13 cellular contexts compared by ENCODE assay signal in the genomic region with DNA sequence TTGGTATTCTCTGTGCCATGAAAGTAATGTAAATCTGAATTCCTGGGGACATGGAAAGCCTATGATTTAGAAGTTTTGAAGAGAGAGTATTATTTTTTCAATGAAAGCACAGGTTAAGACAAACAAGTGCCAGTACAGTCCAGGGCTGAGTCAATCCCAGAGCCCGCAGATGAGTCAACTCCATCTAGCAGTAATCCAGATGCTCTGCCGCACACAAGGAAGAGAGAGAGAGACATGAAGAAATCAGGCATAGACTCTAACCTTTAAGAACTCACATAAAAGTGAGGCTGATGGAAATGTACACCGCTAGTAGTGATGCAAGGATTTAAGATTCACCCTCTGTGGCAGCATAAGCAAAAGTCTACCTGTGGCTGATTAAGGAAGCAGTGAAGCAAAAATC.
DNase-seq lines count a peak whose midpoint lies in the region; ATAC-seq, FAIRE-seq and TF ChIP-seq lines count a peak whose summit lies in the region.
"Had no signal": no experiment of that assay in that cellular context is flagged by ENCODE, and none has a peak within 500 bp of the region (broad histone marks: within the 10 kb centered on the region; RNA-seq: fewer than 3 reads in every experiment).

No MANE protein-coding gene starts in this region.

- ATAC-seq in Right ventricle myocardium inferior: peak; percentile 52
- ATAC-seq in SK-N-SH treated with all-trans-retinoic acid at 6 μM for 48 hours: peak; percentile 87

- H3K27me3 ChIP-seq in left ventricle myocardium inferior (ENCODE audit: low read depth): no peaks in the 10 kb centered on the region
- H3K27me3 ChIP-seq: ascending aorta, BLaER1 had no signal

- no peak overlapping the region for H3K27ac ChIP-seq in left ventricle myocardium inferior (replicated peaks)
- H3K27ac ChIP-seq: ascending aorta, BLaER1 had no signal

- intact Hi-C loops in Right ventricle myocardium inferior (cut with DNase I): loop anchor here (2.0 to 10.0 kb wide), 3 partner anchors 114 to 1008 kb away; no protein-coding TSS in a partner anchor
- intact Hi-C loops in left ventricle myocardium inferior (cut with micrococcal nuclease): no loop called here

- H3K4me3 ChIP-seq in left ventricle myocardium inferior (no peak overlapping the region), foreskin fibroblast (ENCODE audit: low read depth in 1 of 2, low read length in 2 of 2) (no peak overlapping the region)
- H3K4me3 ChIP-seq: ascending aorta, BLaER1 had no signal

- FAIRE-seq in urothelium cell line (lab: Jason Lieb, UNC): no peak

- no peaks in the 10 kb centered on the region for H3K36me3 ChIP-seq in left ventricle myocardium inferior
- H3K36me3 ChIP-seq: ascending aorta, BLaER1 had no signal

- no peak for DNase-seq in Right ventricle myocardium inferior (ENCODE audit: missing footprints)
- DNase-seq in left ventricle myocardium inferior: no peak
- peak; percentile 95 to 97 for DNase-seq in foreskin fibroblast
- peak; percentile 82 for DNase-seq in urothelium cell line (ENCODE audit: low spot score)
- DNase-seq in NCI-H524 (lab: John Stamatoyannopoulos, UW): no peak
- no peak for DNase-seq in NCI-H526 (lab: John Stamatoyannopoulos, UW)
- no peak for DNase-seq in NCI-H510A (lab: John Stamatoyannopoulos, UW)
- DNase-seq: activated CD4-positive, alpha-beta memory T cell treated with anti-CD3 and anti-CD28 coated beads for 36 hours; H7; NK-92 treated with Interleukin-12 subunit alpha and Interleukin-12 subunit beta, amount 100 ng/mL, for 24 hours had no signal

- TF ChIP-seq CTCF in left ventricle myocardium inferior (IDR thresholded peaks at IDR 0.05; ENCODE audit: borderline replicate concordance) (no peak), foreskin fibroblast (IDR thresholded peaks at IDR 0.05; ENCODE audit: low read depth, low read length) (no peak)

- peaks cover 38% of the 10 kb centered on the region for H3K4me1 ChIP-seq in left ventricle myocardium inferior
- H3K4me1 ChIP-seq: BLaER1 had no signal

- peaks cover under 1% of the 10 kb centered on the region for H3K9me3 ChIP-seq in left ventricle myocardium inferior (replicated peaks)
- H3K9me3 ChIP-seq: ascending aorta, BLaER1 had no signal

TF ChIP-seq in SK-N-SH treated with all-trans-retinoic acid at 6 μM for 48 hours, 23 proteins besides CTCF, POLR2A, EP300 and RAD21:
- TF ChIP-seq TOX (CRISPR knock-in tag; IDR thresholded peaks at IDR 0.05; ENCODE audit: borderline replicate concordance) (peak; percentile 51; the same call in 1 of the 2 replicates), RARB (CRISPR knock-in tag; IDR thresholded peaks at IDR 0.05) (no peak)
- TF ChIP-seq, protein P1, sequence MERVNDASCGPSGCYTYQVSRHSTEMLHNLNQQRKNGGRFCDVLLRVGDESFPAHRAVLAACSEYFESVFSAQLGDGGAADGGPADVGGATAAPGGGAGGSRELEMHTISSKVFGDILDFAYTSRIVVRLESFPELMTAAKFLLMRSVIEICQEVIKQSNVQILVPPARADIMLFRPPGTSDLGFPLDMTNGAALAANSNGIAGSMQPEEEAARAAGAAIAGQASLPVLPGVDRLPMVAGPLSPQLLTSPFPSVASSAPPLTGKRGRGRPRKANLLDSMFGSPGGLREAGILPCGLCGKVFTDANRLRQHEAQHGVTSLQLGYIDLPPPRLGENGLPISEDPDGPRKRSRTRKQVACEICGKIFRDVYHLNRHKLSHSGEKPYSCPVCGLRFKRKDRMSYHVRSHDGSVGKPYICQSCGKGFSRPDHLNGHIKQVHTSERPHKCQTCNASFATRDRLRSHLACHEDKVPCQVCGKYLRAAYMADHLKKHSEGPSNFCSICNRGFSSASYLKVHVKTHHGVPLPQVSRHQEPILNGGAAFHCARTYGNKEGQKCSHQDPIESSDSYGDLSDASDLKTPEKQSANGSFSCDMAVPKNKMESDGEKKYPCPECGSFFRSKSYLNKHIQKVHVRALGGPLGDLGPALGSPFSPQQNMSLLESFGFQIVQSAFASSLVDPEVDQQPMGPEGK (CRISPR knock-in tag; IDR thresholded peaks at IDR 0.05; ENCODE audit: borderline replicate concordance): 0 out of 2 replicates have a peak, but pooled peaks have one; percentile 55

Comparison
In these comparisons a context has a peak if more than half of its experiments do, and no peak if none do; other contexts are left out.
1. DNase-seq: peak in foreskin fibroblast (2 of 2) and urothelium cell line (single experiment); none in Right ventricle myocardium inferior (single experiment), left ventricle myocardium inferior (single experiment), NCI-H524 (0 of 2), NCI-H526 (0 of 2) and NCI-H510A (single experiment).